Comparison of ENCODE assay signal across 19 cellular contexts in genomic region chr2:104052341-104052740, GRCh38.
"Had no signal": no experiment of that assay in that cellular context is flagged by ENCODE, and none has a peak within 500 bp of the region (broad histone marks: within the 10 kb centered on the region; RNA-seq: fewer than 3 reads in every experiment).

No MANE protein-coding gene starts in this region.

- H3K27ac ChIP-seq: esophagus squamous epithelium, gastroesophageal sphincter, ovary, stomach, thoracic aorta, transverse colon had no signal

- H3K36me3 ChIP-seq: esophagus squamous epithelium, gastroesophageal sphincter, ovary, stomach, thoracic aorta, transverse colon had no signal

- ATAC-seq: gastroesophageal sphincter; left lobe of liver; naive thymus-derived CD4-positive, alpha-beta T cell; right cardiac atrium had no signal

- H3K4me3 ChIP-seq: esophagus squamous epithelium, gastroesophageal sphincter, ovary, stomach, thoracic aorta, transverse colon had no signal

- H3K4me1 ChIP-seq: esophagus squamous epithelium, gastroesophageal sphincter, stomach, transverse colon had no signal

- DNase-seq: esophagus squamous epithelium; foreskin fibroblast; glutamatergic neuron; islet precursor cell; mammary epithelial cell; naive thymus-derived CD4-positive, alpha-beta T cell; nephron progenitor cell; nucleus accumbens; ovary; right cardiac atrium; small intestine; stimulated activated CD4-positive, alpha-beta T cell treated with anti-CD3 and anti-CD28 coated beads, Interleukin-12 subunit alpha, Interleukin-12 subunit beta, amount 100 ng/mL, for 4 hours; stimulated activated naive CD4-positive, alpha-beta T cell; stomach; substantia nigra; transverse colon had no signal

- H3K27me3 ChIP-seq: esophagus squamous epithelium, gastroesophageal sphincter, ovary, stomach, transverse colon had no signal

- H3K9me3 ChIP-seq: esophagus squamous epithelium, gastroesophageal sphincter, ovary, stomach, thoracic aorta, transverse colon had no signal
